In the genomic region with DNA sequence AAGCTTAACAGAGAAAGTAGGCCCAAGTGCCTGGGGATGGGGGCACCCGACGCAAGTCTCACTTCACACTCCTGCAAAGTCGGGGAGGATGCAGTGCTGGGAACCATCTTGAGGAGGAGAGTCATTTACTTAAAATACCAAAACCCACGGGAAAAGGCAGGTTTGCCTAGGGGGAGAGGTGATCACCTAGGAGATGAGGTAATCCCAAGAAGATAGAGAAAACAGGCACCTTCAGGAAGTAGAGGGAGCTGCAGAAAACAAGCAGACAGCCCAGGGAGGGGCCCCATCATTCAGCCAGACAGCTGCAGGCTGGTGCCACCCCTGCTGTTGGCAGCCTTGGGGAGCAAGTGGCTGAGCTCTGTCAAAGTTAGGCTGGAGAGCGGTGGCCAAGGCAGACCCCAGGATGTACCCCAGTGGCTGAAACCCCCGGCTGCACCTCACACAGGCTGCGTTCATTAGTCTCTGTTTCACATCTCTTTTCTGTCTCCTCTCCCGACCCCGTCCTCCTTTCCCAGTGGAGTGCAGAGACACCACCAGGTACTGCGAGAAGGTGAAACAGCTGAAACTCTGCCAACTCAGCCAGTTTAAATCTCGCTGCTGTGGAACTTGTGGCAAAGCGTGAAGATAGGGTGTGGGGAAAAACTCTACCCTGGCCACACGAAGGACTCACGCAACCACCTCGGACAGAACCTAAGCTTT, we compare ENCODE assay signal across 1 cellular context.
TF ChIP-seq lines count a peak whose summit lies in the region.

No MANE protein-coding gene starts in this region.

TF ChIP-seq in GM12878, 131 proteins besides CTCF, POLR2A, EP300 and RAD21:
- TF ChIP-seq SPI1 (IDR thresholded peaks at IDR 0.05; ENCODE audit: borderline replicate concordance, insufficient read depth, low read depth, low read length) = peak; percentile 54; the same call in 1 of the 2 replicates
- TF ChIP-seq SREBF2 (IDR thresholded peaks at IDR 0.05; ENCODE audit: low read length) = no peak
